In the genomic region with DNA sequence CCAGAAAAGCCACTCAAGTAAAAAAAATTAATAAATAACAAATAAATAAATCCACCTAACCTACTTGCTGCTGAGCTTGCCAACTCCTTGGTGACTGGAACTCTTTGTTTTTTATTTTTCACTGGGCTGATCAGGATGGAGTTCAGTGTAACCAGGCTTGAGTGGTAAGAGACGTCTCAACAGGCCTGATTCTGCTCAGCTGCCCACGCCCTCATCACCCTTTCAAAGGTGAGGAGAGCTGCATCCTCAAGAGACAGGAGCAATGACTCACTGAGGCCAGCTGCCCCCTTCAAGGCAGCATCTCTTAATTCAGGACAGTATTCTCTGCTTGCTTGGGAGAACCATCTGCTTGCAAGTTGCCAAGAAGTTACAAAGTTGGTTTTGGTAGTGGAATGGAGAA, we compare ENCODE assay signal across 21 cellular contexts.
DNase-seq lines count a peak whose midpoint lies in the region; ATAC-seq and TF ChIP-seq lines count a peak whose summit lies in the region.
"Had no signal": no experiment of that assay in that cellular context is flagged by ENCODE, and none has a peak within 500 bp of the region (broad histone marks: within the 10 kb centered on the region; RNA-seq: fewer than 3 reads in every experiment).

No MANE protein-coding gene starts in this region.

- no peaks in the 10 kb centered on the region for H3K9me3 Mint-ChIP-seq in activated CD8-positive, alpha-beta T cell treated with anti-CD3 and anti-CD28 coated beads for 36 hours
- H3K9me3 Mint-ChIP-seq in activated CD8-positive, alpha-beta T cell treated with anti-CD3 and anti-CD28 coated beads, Interleukin-2, amount 10 ng/mL, durations not matched to agents 7 days and 5 days (ENCODE audit: insufficient read depth): no peaks in the 10 kb centered on the region
- no peaks in the 10 kb centered on the region for H3K9me3 Mint-ChIP-seq in activated T-helper 17 cell treated with anti-CD3 and anti-CD28 coated beads, Interleukin-2, amount 50 U/mL, for 72 hours
- no peaks in the 10 kb centered on the region for H3K9me3 Mint-ChIP-seq in stimulated activated memory B cell treated with anti-CD40 and anti-IgM and Interleukin-4, amounts not matched to agents 10 μg/mL and 1 μg/mL and 100 μg/mL, for 72 hours
- H3K9me3 Mint-ChIP-seq: IgD-negative memory B cell had no signal

- POLR2A ChIA-PET in activated CD8-positive, alpha-beta T cell treated with anti-CD3 and anti-CD28 coated beads for 36 hours (lab: Charles Lee): no interaction called here
- POLR2A ChIA-PET in activated CD8-positive, alpha-beta T cell treated with anti-CD3 and anti-CD28 coated beads, Interleukin-2, amount 10 ng/mL, durations not matched to agents 7 days and 5 days (lab: Charles Lee): no interaction called here

- H3K4me1 Mint-ChIP-seq in activated CD8-positive, alpha-beta T cell treated with anti-CD3 and anti-CD28 coated beads for 36 hours (ENCODE audit: low read depth): peaks cover 3% of the 10 kb centered on the region
- H3K4me1 Mint-ChIP-seq in activated CD8-positive, alpha-beta T cell treated with anti-CD3 and anti-CD28 coated beads, Interleukin-2, amount 10 ng/mL, durations not matched to agents 7 days and 5 days (ENCODE audit: low read depth): no peaks in the 10 kb centered on the region
- no peaks in the 10 kb centered on the region for H3K4me1 Mint-ChIP-seq in activated T-helper 17 cell treated with anti-CD3 and anti-CD28 coated beads, Interleukin-2, amount 50 U/mL, for 72 hours
- H3K4me1 Mint-ChIP-seq in stimulated activated memory B cell treated with anti-CD40 and anti-IgM and Interleukin-4, amounts not matched to agents 10 μg/mL and 1 μg/mL and 100 μg/mL, for 72 hours: no peaks in the 10 kb centered on the region
- H3K4me1 Mint-ChIP-seq: CD4-positive, CD25-positive, alpha-beta regulatory T cell had no signal

- no peak overlapping the region for H3K27ac ChIP-seq in aorta (ENCODE audit: low read depth in 1 of 2, low read length in 2 of 2)
- H3K27ac ChIP-seq: SJCRH30 had no signal

- no peaks in the 10 kb centered on the region for H3K27me3 ChIP-seq in aorta (ENCODE audit: control insufficient read depth in 1 of 2, insufficient read depth in 2 of 2, low read length in 1 of 2)
- H3K27me3 ChIP-seq: BE2C, MG63, SJCRH30 had no signal

- H3K36me3 ChIP-seq in aorta (ENCODE audit: control insufficient read depth in 1 of 2, insufficient read depth in 2 of 2, low read length in 1 of 2): no peaks in the 10 kb centered on the region
- H3K36me3 ChIP-seq: BE2C, MG63, SJCRH30 had no signal

- no peak for ATAC-seq in activated CD8-positive, alpha-beta T cell treated with anti-CD3 and anti-CD28 coated beads for 36 hours
- ATAC-seq in activated CD8-positive, alpha-beta T cell treated with anti-CD3 and anti-CD28 coated beads, Interleukin-2, amount 10 ng/mL, durations not matched to agents 7 days and 5 days: no peak
- peak; percentile 43 for ATAC-seq in activated T-helper 17 cell treated with anti-CD3 and anti-CD28 coated beads, Interleukin-2, amount 50 U/mL, for 72 hours (replicated peaks)
- ATAC-seq in stimulated activated memory B cell treated with anti-CD40 and anti-IgM and Interleukin-4, amounts not matched to agents 10 μg/mL and 1 μg/mL and 100 μg/mL, for 72 hours: peak; percentile 50
- ATAC-seq in HG03139 (IDR thresholded peaks at IDR 0.05; ENCODE audit: unreplicated experiment) (no peak), GM18870 (IDR thresholded peaks at IDR 0.05; ENCODE audit: unreplicated experiment) (no peak), aorta (ENCODE audit: low FRiP score) (no peak)
- ATAC-seq: GM12878, HCT116 had no signal

- H3K27me3 Mint-ChIP-seq in activated CD8-positive, alpha-beta T cell treated with anti-CD3 and anti-CD28 coated beads for 36 hours: peaks cover 22% of the 10 kb centered on the region
- peaks cover 2% of the 10 kb centered on the region for H3K27me3 Mint-ChIP-seq in activated CD8-positive, alpha-beta T cell treated with anti-CD3 and anti-CD28 coated beads, Interleukin-2, amount 10 ng/mL, durations not matched to agents 7 days and 5 days (ENCODE audit: low read depth)
- H3K27me3 Mint-ChIP-seq in activated T-helper 17 cell treated with anti-CD3 and anti-CD28 coated beads, Interleukin-2, amount 50 U/mL, for 72 hours: peaks cover 7% of the 10 kb centered on the region
- peaks cover 16% of the 10 kb centered on the region for H3K27me3 Mint-ChIP-seq in stimulated activated memory B cell treated with anti-CD40 and anti-IgM and Interleukin-4, amounts not matched to agents 10 μg/mL and 1 μg/mL and 100 μg/mL, for 72 hours
- H3K27me3 Mint-ChIP-seq: CD4-positive, CD25-positive, alpha-beta regulatory T cell had no signal

- no peak overlapping the region for H3K4me3 ChIP-seq in aorta (ENCODE audit: low read length in 2 of 2)
- H3K4me3 ChIP-seq: GM12878, MG63, SJCRH30 had no signal

- CTCF ChIA-PET in activated CD8-positive, alpha-beta T cell treated with anti-CD3 and anti-CD28 coated beads for 36 hours (lab: Charles Lee): interaction anchor here (1.4 to 1.5 kb wide), 2 partner anchors 25 to 112 kb away, joined by 3 to 5 read pairs; no protein-coding TSS in a partner anchor
- CTCF ChIA-PET in activated CD8-positive, alpha-beta T cell treated with anti-CD3 and anti-CD28 coated beads, Interleukin-2, amount 10 ng/mL, durations not matched to agents 7 days and 5 days (lab: Charles Lee): no interaction called here

- TF ChIP-seq CTCF in activated CD8-positive, alpha-beta T cell treated with anti-CD3 and anti-CD28 coated beads for 36 hours (IDR thresholded peaks at IDR 0.05): no peak

- peaks cover 2% of the 10 kb centered on the region for H3K9me3 ChIP-seq in aorta (ENCODE audit: control insufficient read depth, low read length)
- H3K9me3 ChIP-seq: BE2C, MG63, SJCRH30 had no signal

- H3K36me3 Mint-ChIP-seq in activated CD8-positive, alpha-beta T cell treated with anti-CD3 and anti-CD28 coated beads for 36 hours (ENCODE audit: low read depth): no peaks in the 10 kb centered on the region
- no peaks in the 10 kb centered on the region for H3K36me3 Mint-ChIP-seq in activated CD8-positive, alpha-beta T cell treated with anti-CD3 and anti-CD28 coated beads, Interleukin-2, amount 10 ng/mL, durations not matched to agents 7 days and 5 days (ENCODE audit: low read depth)
- no peaks in the 10 kb centered on the region for H3K36me3 Mint-ChIP-seq in activated T-helper 17 cell treated with anti-CD3 and anti-CD28 coated beads, Interleukin-2, amount 50 U/mL, for 72 hours (ENCODE audit: low read depth)
- no peaks in the 10 kb centered on the region for H3K36me3 Mint-ChIP-seq in stimulated activated memory B cell treated with anti-CD40 and anti-IgM and Interleukin-4, amounts not matched to agents 10 μg/mL and 1 μg/mL and 100 μg/mL, for 72 hours
- H3K36me3 Mint-ChIP-seq: CD4-positive, CD25-positive, alpha-beta regulatory T cell had no signal

- H3K27ac Mint-ChIP-seq in activated CD8-positive, alpha-beta T cell treated with anti-CD3 and anti-CD28 coated beads for 36 hours: no peak overlapping the region
- no peak overlapping the region for H3K27ac Mint-ChIP-seq in activated CD8-positive, alpha-beta T cell treated with anti-CD3 and anti-CD28 coated beads, Interleukin-2, amount 10 ng/mL, durations not matched to agents 7 days and 5 days
- H3K27ac Mint-ChIP-seq in activated T-helper 17 cell treated with anti-CD3 and anti-CD28 coated beads, Interleukin-2, amount 50 U/mL, for 72 hours: no peak overlapping the region
- H3K27ac Mint-ChIP-seq in stimulated activated memory B cell treated with anti-CD40 and anti-IgM and Interleukin-4, amounts not matched to agents 10 μg/mL and 1 μg/mL and 100 μg/mL, for 72 hours: no peak overlapping the region
- H3K27ac Mint-ChIP-seq: CD4-positive, CD25-positive, alpha-beta regulatory T cell; IgD-negative memory B cell had no signal

- peak; percentile 12 for DNase-seq in activated CD8-positive, alpha-beta T cell treated with anti-CD3 and anti-CD28 coated beads for 36 hours
- no peak for DNase-seq in activated CD8-positive, alpha-beta T cell treated with anti-CD3 and anti-CD28 coated beads, Interleukin-2, amount 10 ng/mL, durations not matched to agents 7 days and 5 days
- DNase-seq in glomerular visceral epithelial cell (ENCODE audit: extremely low spot score) (peak; percentile 24), aorta (no peak)
- DNase-seq: BE2C; CD4-positive, CD25-positive, alpha-beta regulatory T cell; COR-L47; EL; Karpas-422; MG63; NCI-H1048; NCI-H1436; NCI-H1930; SJCRH30 had no signal

- 64 to 69% methylated on average over 2 of the region's 2 CpGs for WGBS in aorta, 2 donors

- no peaks in the 10 kb centered on the region for H3K4me1 ChIP-seq in aorta (ENCODE audit: control insufficient read depth in 1 of 2, insufficient read depth in 2 of 2, low read length in 2 of 2)
- H3K4me1 ChIP-seq: BE2C had no signal

- H3K4me3 Mint-ChIP-seq in activated CD8-positive, alpha-beta T cell treated with anti-CD3 and anti-CD28 coated beads for 36 hours: no peak overlapping the region
- H3K4me3 Mint-ChIP-seq in activated CD8-positive, alpha-beta T cell treated with anti-CD3 and anti-CD28 coated beads, Interleukin-2, amount 10 ng/mL, durations not matched to agents 7 days and 5 days: no peak overlapping the region
- H3K4me3 Mint-ChIP-seq in activated T-helper 17 cell treated with anti-CD3 and anti-CD28 coated beads, Interleukin-2, amount 50 U/mL, for 72 hours: no peak overlapping the region
- no peak overlapping the region for H3K4me3 Mint-ChIP-seq in stimulated activated memory B cell treated with anti-CD40 and anti-IgM and Interleukin-4, amounts not matched to agents 10 μg/mL and 1 μg/mL and 100 μg/mL, for 72 hours
- H3K4me3 Mint-ChIP-seq: CD4-positive, CD25-positive, alpha-beta regulatory T cell; IgD-negative memory B cell had no signal

- intact Hi-C loops in activated CD8-positive, alpha-beta T cell treated with anti-CD3 and anti-CD28 coated beads for 36 hours (cut with micrococcal nuclease): no loop called here
- intact Hi-C loops in aorta (cut with DNase I): no loop called here

Comparison
In these comparisons a context has a peak if more than half of its experiments do, and no peak if none do; other contexts are left out.
1. DNase-seq: peak in activated CD8-positive, alpha-beta T cell treated with anti-CD3 and anti-CD28 coated beads for 36 hours (single experiment) and glomerular visceral epithelial cell (single experiment); none in activated CD8-positive, alpha-beta T cell treated with anti-CD3 and anti-CD28 coated beads, Interleukin-2, amount 10 ng/mL, durations not matched to agents 7 days and 5 days (single experiment) and aorta (0 of 2).
2. ATAC-seq: peak in activated T-helper 17 cell treated with anti-CD3 and anti-CD28 coated beads, Interleukin-2, amount 50 U/mL, for 72 hours (single experiment) and stimulated activated memory B cell treated with anti-CD40 and anti-IgM and Interleukin-4, amounts not matched to agents 10 μg/mL and 1 μg/mL and 100 μg/mL, for 72 hours (single experiment); none in activated CD8-positive, alpha-beta T cell treated with anti-CD3 and anti-CD28 coated beads for 36 hours (single experiment), activated CD8-positive, alpha-beta T cell treated with anti-CD3 and anti-CD28 coated beads, Interleukin-2, amount 10 ng/mL, durations not matched to agents 7 days and 5 days (single experiment), HG03139 (single experiment), GM18870 (single experiment) and aorta (single experiment).